ENCODE assay signal across 22 cellular contexts in the genomic region with DNA sequence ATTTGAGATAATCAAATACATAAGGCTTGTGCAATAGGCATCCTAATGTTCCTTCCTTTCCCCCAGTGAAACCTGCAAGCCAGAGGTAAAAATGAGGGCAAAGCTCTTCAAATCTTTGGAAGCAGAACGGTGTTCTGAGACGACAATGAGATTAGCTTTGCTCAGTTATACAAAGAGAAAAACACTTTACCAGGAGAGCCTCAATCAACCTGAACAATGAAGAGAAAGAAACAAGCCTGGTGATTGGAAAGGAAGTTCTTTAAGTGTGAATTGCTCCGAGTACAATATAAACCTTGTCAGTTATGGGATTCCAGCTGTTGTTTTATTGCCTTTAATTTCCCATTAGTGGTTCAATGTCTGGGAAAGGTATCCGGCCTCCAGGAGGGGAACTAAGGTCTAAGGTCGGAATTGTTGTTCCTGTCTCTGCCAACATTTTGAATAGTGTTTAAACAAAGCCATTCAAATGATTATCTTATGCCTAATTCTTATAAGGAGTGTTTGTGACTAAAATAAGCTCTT.
DNase-seq lines count a peak whose midpoint lies in the region; ATAC-seq and TF ChIP-seq lines count a peak whose summit lies in the region.
"Had no signal": no experiment of that assay in that cellular context is flagged by ENCODE, and none has a peak within 500 bp of the region (broad histone marks: within the 10 kb centered on the region; RNA-seq: fewer than 3 reads in every experiment).

No MANE protein-coding gene starts in this region.

- H3K27ac Mint-ChIP-seq in chondrocyte (ENCODE audit: unreplicated experiment): no peak overlapping the region
- H3K27ac Mint-ChIP-seq: activated CD8-positive, alpha-beta T cell treated with anti-CD3 and anti-CD28 coated beads for 36 hours; stimulated activated naive CD8-positive, alpha-beta T cell treated with anti-CD3 and anti-CD28 coated beads, Interleukin-15, Interleukin-2, amounts not matched to agents 100 ng/mL and 50 ng/mL, for 24 hours had no signal

- no peak for TF ChIP-seq EP300 in Ishikawa (IDR thresholded peaks at IDR 0.05; ENCODE audit: borderline replicate concordance)

- H3K9me3 Mint-ChIP-seq in chondrocyte (ENCODE audit: low read depth): peaks cover 12% of the 10 kb centered on the region
- H3K9me3 Mint-ChIP-seq: activated CD8-positive, alpha-beta T cell treated with anti-CD3 and anti-CD28 coated beads for 36 hours had no signal

- no peak overlapping the region for H3K4me3 Mint-ChIP-seq in chondrocyte (ENCODE audit: unreplicated experiment)
- H3K4me3 Mint-ChIP-seq: activated CD8-positive, alpha-beta T cell treated with anti-CD3 and anti-CD28 coated beads for 36 hours; stimulated activated naive CD8-positive, alpha-beta T cell treated with anti-CD3 and anti-CD28 coated beads, Interleukin-15, Interleukin-2, amounts not matched to agents 100 ng/mL and 50 ng/mL, for 24 hours had no signal

- no peak for ATAC-seq in HG02798 (IDR thresholded peaks at IDR 0.05; ENCODE audit: poor library complexity, unreplicated experiment)
- ATAC-seq: activated CD4-positive, CD25-positive, alpha-beta regulatory T cell treated with anti-CD3 and anti-CD28 coated beads, Interleukin-2, amount 50 U/mL, for 24 hours; activated CD8-positive, alpha-beta T cell treated with anti-CD3 and anti-CD28 coated beads for 36 hours; left lobe of liver had no signal

- peaks cover 4% of the 10 kb centered on the region for H3K36me3 Mint-ChIP-seq in chondrocyte (ENCODE audit: low read depth)

- no peak for TF ChIP-seq CTCF in thyroid gland (IDR thresholded peaks at IDR 0.05)
- no peak for TF ChIP-seq CTCF in lower leg skin (IDR thresholded peaks at IDR 0.05)
- TF ChIP-seq CTCF in chondrocyte (IDR thresholded peaks at IDR 0.05): no peak

- TF ChIP-seq RAD21 in Ishikawa (IDR thresholded peaks at IDR 0.05; ENCODE audit: low read depth): no peak

- DNase-seq in NCI-H2029 (lab: John Stamatoyannopoulos, UW) (peak; percentile 61), NCI-H748 treated with DMSO at 0.1 percent for 48 hours (lab: John Stamatoyannopoulos, UW) (peak; percentile 99), thyroid gland (peak; percentile 10 to 31), lower leg skin (ENCODE audit: low spot score in 2 of 2) (no peak), chondrocyte (ENCODE audit: low spot score) (no peak)
- DNase-seq: activated CD8-positive, alpha-beta T cell treated with anti-CD3 and anti-CD28 coated beads for 36 hours; activated naive CD4-positive, alpha-beta T cell; activated T-cell treated with anti-CD3 and anti-CD28 coated beads, Interleukin-2, amount 50 U/mL, for 1 hour; AML-193; amniotic stem cell; dermis blood vessel endothelial cell; EL; head of caudate nucleus; NCI-H2171 treated with DMSO at 0.1 percent for 48 hours; stimulated activated CD4-positive, alpha-beta T cell treated with anti-CD3 and anti-CD28 coated beads, Interleukin-4, amount 100 ng/mL, for 1 hour; trophoblast cell had no signal

- no peaks in the 10 kb centered on the region for H3K4me1 Mint-ChIP-seq in chondrocyte (ENCODE audit: low read depth)

- peak overlapping the region; percentile 36 to 69 (median 37) for H3K27ac ChIP-seq in thyroid gland
- H3K27ac ChIP-seq: skin epidermis had no signal

- no peaks in the 10 kb centered on the region for H3K9me3 ChIP-seq in thyroid gland

- 12 to 32% methylated on average over 5 of the region's 5 CpGs for WGBS in thyroid gland, 2 donors
- 57 to 64% methylated on average over 5 of the region's 5 CpGs for WGBS in lower leg skin, 2 donors

- H3K27me3 Mint-ChIP-seq in chondrocyte (ENCODE audit: low read depth): no peaks in the 10 kb centered on the region

- no peaks in the 10 kb centered on the region for H3K36me3 ChIP-seq in thyroid gland

- intact Hi-C loops in thyroid gland (cut with DNase I) (no loop called here), lower leg skin (cut with DNase I; ENCODE audit: low total_unique reads) (no loop called here)

- H3K4me1 ChIP-seq in thyroid gland: peaks cover 0 to 16% of the 10 kb centered on the region in 2 donors

- no peaks in the 10 kb centered on the region for H3K27me3 ChIP-seq in thyroid gland

- no peak overlapping the region for H3K4me3 ChIP-seq in thyroid gland (replicated peaks in 1 of 3)
- no peak overlapping the region for H3K4me3 ChIP-seq in lower leg skin (ENCODE audit: low read depth, poor library complexity, severe bottlenecking)
- H3K4me3 ChIP-seq: skin epidermis had no signal

- TF ChIP-seq POLR2A in thyroid gland (IDR thresholded peaks at IDR 0.05) (no peak), lower leg skin (IDR thresholded peaks at IDR 0.05) (no peak)

TF ChIP-seq in Ishikawa, 13 proteins besides CTCF, POLR2A, EP300 and RAD21:
- no peak for TF ChIP-seq TAF1 (IDR thresholded peaks at IDR 0.05; ENCODE audit: low read depth)
- no peak for TF ChIP-seq YY1 (IDR thresholded peaks at IDR 0.05; ENCODE audit: low read depth)
- no peak for TF ChIP-seq EGR1 (IDR thresholded peaks at IDR 0.05)
- TF ChIP-seq FOXM1 (IDR thresholded peaks at IDR 0.05; ENCODE audit: borderline replicate concordance, low read depth): no peak
- TF ChIP-seq NFIC (IDR thresholded peaks at IDR 0.05): 0 out of 2 replicates have a peak, but pooled peaks have one; percentile 11
- TF ChIP-seq, protein P1, sequence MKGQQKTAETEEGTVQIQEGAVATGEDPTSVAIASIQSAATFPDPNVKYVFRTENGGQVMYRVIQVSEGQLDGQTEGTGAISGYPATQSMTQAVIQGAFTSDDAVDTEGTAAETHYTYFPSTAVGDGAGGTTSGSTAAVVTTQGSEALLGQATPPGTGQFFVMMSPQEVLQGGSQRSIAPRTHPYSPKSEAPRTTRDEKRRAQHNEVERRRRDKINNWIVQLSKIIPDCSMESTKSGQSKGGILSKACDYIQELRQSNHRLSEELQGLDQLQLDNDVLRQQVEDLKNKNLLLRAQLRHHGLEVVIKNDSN (IDR thresholded peaks at IDR 0.05): no peak

Comparison
In these comparisons a context has a peak if more than half of its experiments do, and no peak if none do; other contexts are left out.
1. DNase-seq: peak in NCI-H2029 (single experiment), NCI-H748 treated with DMSO at 0.1 percent for 48 hours (single experiment) and thyroid gland (2 of 2); none in lower leg skin (0 of 2) and chondrocyte (single experiment).